Comparison of ENCODE assay signal across 1 cellular context in the genomic region with DNA sequence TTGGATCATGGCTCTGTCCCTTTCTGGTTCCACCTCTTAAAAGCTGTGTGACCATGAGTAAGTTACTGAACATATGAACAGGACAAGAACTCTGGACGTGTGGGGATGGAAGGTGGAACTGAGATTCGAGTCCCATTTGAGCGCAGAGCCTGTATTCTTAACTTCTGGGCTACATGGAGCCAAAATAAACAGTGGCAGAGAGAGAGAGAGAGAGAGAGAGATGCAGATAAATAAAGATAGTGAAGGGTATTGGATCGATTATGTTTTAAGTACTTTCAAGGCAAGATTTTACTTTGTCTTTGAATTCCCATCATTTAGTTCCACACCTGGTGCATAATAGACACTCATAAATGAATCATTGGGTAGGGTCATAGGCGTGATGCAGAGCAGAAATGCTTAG.
TF ChIP-seq lines count a peak whose summit lies in the region.

No MANE protein-coding gene starts in this region.

TF ChIP-seq in WTC11, 78 proteins besides CTCF, POLR2A, EP300 and RAD21 (continued from another document):
- TF ChIP-seq, protein P1, sequence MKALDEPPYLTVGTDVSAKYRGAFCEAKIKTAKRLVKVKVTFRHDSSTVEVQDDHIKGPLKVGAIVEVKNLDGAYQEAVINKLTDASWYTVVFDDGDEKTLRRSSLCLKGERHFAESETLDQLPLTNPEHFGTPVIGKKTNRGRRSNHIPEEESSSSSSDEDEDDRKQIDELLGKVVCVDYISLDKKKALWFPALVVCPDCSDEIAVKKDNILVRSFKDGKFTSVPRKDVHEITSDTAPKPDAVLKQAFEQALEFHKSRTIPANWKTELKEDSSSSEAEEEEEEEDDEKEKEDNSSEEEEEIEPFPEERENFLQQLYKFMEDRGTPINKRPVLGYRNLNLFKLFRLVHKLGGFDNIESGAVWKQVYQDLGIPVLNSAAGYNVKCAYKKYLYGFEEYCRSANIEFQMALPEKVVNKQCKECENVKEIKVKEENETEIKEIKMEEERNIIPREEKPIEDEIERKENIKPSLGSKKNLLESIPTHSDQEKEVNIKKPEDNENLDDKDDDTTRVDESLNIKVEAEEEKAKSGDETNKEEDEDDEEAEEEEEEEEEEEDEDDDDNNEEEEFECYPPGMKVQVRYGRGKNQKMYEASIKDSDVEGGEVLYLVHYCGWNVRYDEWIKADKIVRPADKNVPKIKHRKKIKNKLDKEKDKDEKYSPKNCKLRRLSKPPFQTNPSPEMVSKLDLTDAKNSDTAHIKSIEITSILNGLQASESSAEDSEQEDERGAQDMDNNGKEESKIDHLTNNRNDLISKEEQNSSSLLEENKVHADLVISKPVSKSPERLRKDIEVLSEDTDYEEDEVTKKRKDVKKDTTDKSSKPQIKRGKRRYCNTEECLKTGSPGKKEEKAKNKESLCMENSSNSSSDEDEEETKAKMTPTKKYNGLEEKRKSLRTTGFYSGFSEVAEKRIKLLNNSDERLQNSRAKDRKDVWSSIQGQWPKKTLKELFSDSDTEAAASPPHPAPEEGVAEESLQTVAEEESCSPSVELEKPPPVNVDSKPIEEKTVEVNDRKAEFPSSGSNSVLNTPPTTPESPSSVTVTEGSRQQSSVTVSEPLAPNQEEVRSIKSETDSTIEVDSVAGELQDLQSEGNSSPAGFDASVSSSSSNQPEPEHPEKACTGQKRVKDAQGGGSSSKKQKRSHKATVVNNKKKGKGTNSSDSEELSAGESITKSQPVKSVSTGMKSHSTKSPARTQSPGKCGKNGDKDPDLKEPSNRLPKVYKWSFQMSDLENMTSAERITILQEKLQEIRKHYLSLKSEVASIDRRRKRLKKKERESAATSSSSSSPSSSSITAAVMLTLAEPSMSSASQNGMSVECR (CRISPR knock-in tag; IDR thresholded peaks at IDR 0.05; ENCODE audit: borderline replicate concordance): no peak
- TF ChIP-seq SMAD3 (CRISPR knock-in tag; IDR thresholded peaks at IDR 0.05; ENCODE audit: borderline replicate concordance) (no peak), CBFB (CRISPR knock-in tag; IDR thresholded peaks at IDR 0.05; ENCODE audit: low read depth) (no peak)
